8 cellular contexts compared by ENCODE assay signal in genomic region chr22:24427500-24428164, GRCh38. TPM values are rescaled to one million over a fixed set of nuclear protein-coding genes. Genes with fewer than 3 reads are reported as not detected.
DNase-seq lines count a peak whose midpoint lies in the region; ATAC-seq, FAIRE-seq and TF ChIP-seq lines count a peak whose summit lies in the region.

TSS of gene ADORA2A (plus strand) at chr22:24427599. CDS start at chr22:24433405, 5,806 bp downstream.

- no peak within 1 kb of the TSS for H3K4me3 ChIP-seq in H1 (ENCODE audit: extremely low read depth in 1 of 4, insufficient read depth in 2 of 4, low read depth in 3 of 4, low read length in 4 of 4)

- DNase-seq in activated CD4-positive, alpha-beta T cell treated with anti-CD3 and anti-CD28 coated beads for 48 hours = peak; percentile 90
- DNase-seq in H1 (ENCODE audit: low read depth in 1 of 2, low spot score in 2 of 2) = no peak
- DNase-seq in stimulated activated CD8-positive, alpha-beta memory T cell treated with anti-CD3 and anti-CD28 coated beads, Interleukin-12 subunit alpha, Interleukin-12 subunit beta, amount 100 ng/mL, for 1 hour (ENCODE audit: low read depth) = peak; percentile 75
- DNase-seq in inferior parietal cortex (ENCODE audit: extremely low spot score) = no peak
- DNase-seq in middle frontal gyrus (ENCODE audit: extremely low spot score, low spot score) = no peak

- no peaks in the 10 kb centered on the region for H3K9me3 ChIP-seq in H1 (ENCODE audit: insufficient read depth in 2 of 2, low read depth in 1 of 2, low read length in 1 of 2)

- H3K79me1 ChIP-seq in H1 (ENCODE audit: low read depth, low read length) = no peaks in the 10 kb centered on the region

- H4K91ac ChIP-seq in H1 (replicated peaks; ENCODE audit: insufficient read length, low read length) = no peak within 1 kb of the TSS

- H4K20me1 ChIP-seq in H1 (replicated peaks in 1 of 2; ENCODE audit: control insufficient read depth in 1 of 2, insufficient read depth in 2 of 2, low read length in 2 of 2) = no peaks in the 10 kb centered on the region

- H2BK5ac ChIP-seq in H1 (ENCODE audit: low read depth, low read length) = no peak within 1 kb of the TSS; the same call in none of the 2 replicates

- H2BK120ac ChIP-seq in H1 (replicated peaks; ENCODE audit: low read depth, low read length) = no peak within 1 kb of the TSS

- FAIRE-seq in H1 (lab: Jason Lieb, UNC) = no peak

- no peak for TF ChIP-seq RAD21 in H1 (IDR thresholded peaks at IDR 0.05 in 1 of 2, conservative IDR thresholded peaks at IDR 0.05 in 1 of 2; ENCODE audit: low read depth in 2 of 2, low read length in 2 of 2)

- peaks cover 6% of the 10 kb centered on the region; the same call in 1 of the 2 replicates for H3K23me2 ChIP-seq in H1 (ENCODE audit: low read depth, low read length)

- POLR2A ChIA-PET in H1 (lab: Charles Lee; ENCODE audit: partially characterized antibody) = interaction anchor here (1.7 kb wide), 1 partner anchor 127 kb away, joined by 4 read pairs; the partner anchor contains the start of gene GUCD1

- H3K14ac ChIP-seq in H1 (ENCODE audit: insufficient read length) = no peak within 1 kb of the TSS

- H3K9ac ChIP-seq in H1 (replicated peaks in 1 of 4; ENCODE audit: extremely low read depth in 1 of 4, low read depth in 3 of 4, low read length in 3 of 4) = no peak within 1 kb of the TSS

- H3K79me2 ChIP-seq in H1 (ENCODE audit: control insufficient read depth in 1 of 2, insufficient read depth in 2 of 2, low read length in 2 of 2) = no peaks in the 10 kb centered on the region

- H3K23ac ChIP-seq in H1 (ENCODE audit: insufficient read length) = no peak within 1 kb of the TSS

- no peak for TF ChIP-seq EP300 in H1 (IDR thresholded peaks at IDR 0.05; ENCODE audit: borderline replicate concordance in 1 of 2, low read depth in 2 of 2, low read length in 2 of 2)

- CTCF ChIA-PET in H1 (lab: Charles Lee; ENCODE audit: partially characterized antibody) = interaction anchor here (1.0 to 3.4 kb wide), 9 partner anchors 10 to 100 kb away, joined by 3 to 33 read pairs (median 3); no protein-coding TSS in a partner anchor

- no peaks in the 10 kb centered on the region for H3K36me3 ChIP-seq in H1 (ENCODE audit: control insufficient read depth in 2 of 4, insufficient read depth in 4 of 4, low read length in 3 of 4)

- no peak within 1 kb of the TSS for H3K4me2 ChIP-seq in H1 (ENCODE audit: insufficient read depth in 1 of 2, low read depth in 2 of 2, low read length in 2 of 2)

- ATAC-seq in GM18868 (IDR thresholded peaks at IDR 0.05; ENCODE audit: unreplicated experiment) (peak; percentile 67), HG03064 (IDR thresholded peaks at IDR 0.05; ENCODE audit: low read depth, unreplicated experiment) (peak; percentile 42), HG03025 (IDR thresholded peaks at IDR 0.05; ENCODE audit: low FRiP score, unreplicated experiment) (no peak)

- H2BK12ac ChIP-seq in H1 (ENCODE audit: low read depth, low read length) = no peak within 1 kb of the TSS

- no peak within 1 kb of the TSS for H3K27ac ChIP-seq in H1 (ENCODE audit: low read depth, low read length)

- H3K56ac ChIP-seq in H1 (replicated peaks; ENCODE audit: insufficient read length, low read depth, low read length) = no peak within 1 kb of the TSS

- TF ChIP-seq POLR2A in H1 (IDR thresholded peaks at IDR 0.05; ENCODE audit: control extremely low read depth in 1 of 2, low read depth in 2 of 2, low read length in 2 of 2) = no peak

- no peak within 1 kb of the TSS for H3K4ac ChIP-seq in H1 (replicated peaks; ENCODE audit: insufficient read length, low read depth, low read length)

- peak within 1 kb of the TSS; percentile 14; the same call in 1 of the 2 replicates for H4K8ac ChIP-seq in H1 (ENCODE audit: extremely low read depth, insufficient read depth, low read length)

- H3K4me1 ChIP-seq in H1 (replicated peaks in 1 of 4; ENCODE audit: control insufficient read depth in 3 of 4, insufficient read depth in 4 of 4, low read length in 3 of 4) = peaks cover 4 to 11% (median 9%) of the 10 kb centered on the region in 4 experiments; a peak in 6 of 7 replicates

- no peak within 1 kb of the TSS for H2AFZ ChIP-seq in H1 (ENCODE audit: low read length)

- H2BK15ac ChIP-seq in H1 (ENCODE audit: low read length) = no peak within 1 kb of the TSS

- 93% methylated on average over 19 of the region's 22 CpGs; no CpG with 5 or more reads in 1 of the 2 experiments for WGBS in H1 (ENCODE audit: extremely low coverage in 1 of 2, insufficient coverage in 1 of 2, insufficient read length in 1 of 2, insufficient replicate concordance in 2 of 2, low coverage in 1 of 2, low lambda C conversion rate in 2 of 2, missing lambda C conversion rate in 1 of 2), 2 experiments

- H3K27me3 ChIP-seq in H1 (replicated peaks in 1 of 4; ENCODE audit: control insufficient read depth in 3 of 4, extremely low read depth in 1 of 4, insufficient read depth in 3 of 4, low read length in 3 of 4) = peaks cover 3 to 23% (median 15%) of the 10 kb centered on the region in 4 experiments

- H3K18ac ChIP-seq in H1 (ENCODE audit: extremely low read depth, low read length) = no peak within 1 kb of the TSS

- no peak within 1 kb of the TSS for H4K5ac ChIP-seq in H1 (ENCODE audit: insufficient read length, low read depth, low read length)

- H2BK20ac ChIP-seq in H1 (ENCODE audit: low read length) = no peak within 1 kb of the TSS

- no peak within 1 kb of the TSS for H2AK5ac ChIP-seq in H1 (ENCODE audit: low read depth, low read length)

- no peak for TF ChIP-seq CTCF in H1 (IDR thresholded peaks at IDR 0.05; ENCODE audit: control extremely low read depth in 1 of 3, insufficient read depth in 1 of 3, low read depth in 1 of 3, low read length in 3 of 3)

TF ChIP-seq in H1, 55 proteins besides CTCF, POLR2A, EP300 and RAD21:
- no peak for TF ChIP-seq POU5F1 (IDR thresholded peaks at IDR 0.05; ENCODE audit: low read depth, low read length)
- TF ChIP-seq CHD2 (IDR thresholded peaks at IDR 0.05; ENCODE audit: low read length) = no peak

RNA-seq across cellular contexts. Expression of gene ADORA2A, which starts in this region (rescaled TPM):
- total RNA-seq in H1 (2021; fragmentation: NEBNext Ultra II Directional; extraction: Animal tissue kit (Norgen Biotek cat#: 25700)) = 7.1 and 7.2 TPM in 2 replicates
- polyA plus RNA-seq in H1 (2011; rRNA removed) = 20.3 and 22.1 TPM in 2 replicates
- polyA plus RNA-seq in H1 (2011; cell fraction: cytosol; rRNA removed) = 12.9 TPM
- 23.1 TPM for polyA plus RNA-seq in H1 (2011; cell fraction: nucleus; rRNA removed)
- polyA plus RNA-seq in H1 (2012, experiment 1 of 2) = 6.9 to 12.0 TPM (median 8.8 TPM) in 4 replicates
- 6.4 TPM for polyA plus RNA-seq in H1 (2012, experiment 2 of 2)
- polyA plus RNA-seq in H1 (2013, experiment 1 of 2) = 5.4 TPM
- polyA plus RNA-seq in H1 (2013, experiment 2 of 2) = 5.4 TPM
- 14.0 and 14.6 TPM in 2 replicates for polyA minus RNA-seq in H1 (2011; rRNA and poly(A)+ RNA removed)
- 10.5 TPM for polyA minus RNA-seq in H1 (2011; cell fraction: cytosol; rRNA and poly(A)+ RNA removed)
- 11.1 TPM for polyA minus RNA-seq in H1 (2011; cell fraction: nucleus; rRNA and poly(A)+ RNA removed)

Comparison
In these comparisons a context has a peak if more than half of its experiments do, and no peak if none do; other contexts are left out.
1. DNase-seq: peak in activated CD4-positive, alpha-beta T cell treated with anti-CD3 and anti-CD28 coated beads for 48 hours (single experiment) and stimulated activated CD8-positive, alpha-beta memory T cell treated with anti-CD3 and anti-CD28 coated beads, Interleukin-12 subunit alpha, Interleukin-12 subunit beta, amount 100 ng/mL, for 1 hour (single experiment); none in H1 (0 of 2), inferior parietal cortex (single experiment) and middle frontal gyrus (single experiment).